In the genomic region with DNA sequence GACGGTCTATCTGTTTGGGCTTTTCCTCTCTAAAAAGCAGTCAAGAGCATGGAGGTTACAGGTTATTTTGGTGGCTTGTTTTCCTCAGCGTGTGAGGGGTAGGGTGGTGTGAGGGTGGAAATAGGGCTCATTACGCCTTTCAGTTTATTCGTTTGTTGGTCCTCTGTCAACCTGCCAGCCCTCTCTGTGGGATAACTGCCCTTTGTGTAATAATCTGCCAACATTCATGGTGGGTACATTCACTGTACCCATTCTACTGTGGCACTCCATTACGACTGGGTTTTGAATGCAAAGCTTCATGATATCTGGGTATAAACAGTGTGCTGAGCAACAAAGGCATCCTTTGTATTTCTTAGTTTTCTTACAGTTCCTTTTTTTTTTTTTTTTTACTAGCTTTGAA, we compare ENCODE assay signal across 19 cellular contexts.
DNase-seq lines count a peak whose midpoint lies in the region; ATAC-seq and TF ChIP-seq lines count a peak whose summit lies in the region.
"Had no signal": no experiment of that assay in that cellular context is flagged by ENCODE, and none has a peak within 500 bp of the region (broad histone marks: within the 10 kb centered on the region; RNA-seq: fewer than 3 reads in every experiment).

No MANE protein-coding gene starts in this region.

- no peaks in the 10 kb centered on the region for H3K9me3 Mint-ChIP-seq in chondrocyte (ENCODE audit: low read depth)

- no peak overlapping the region for H3K4me3 Mint-ChIP-seq in chondrocyte (ENCODE audit: unreplicated experiment)
- H3K4me3 Mint-ChIP-seq: activated CD4-positive, alpha-beta T cell treated with anti-CD3 and anti-CD28 coated beads for 36 hours had no signal

- no peak overlapping the region for H3K27ac Mint-ChIP-seq in chondrocyte (ENCODE audit: unreplicated experiment)
- H3K27ac Mint-ChIP-seq: activated CD4-positive, alpha-beta T cell treated with anti-CD3 and anti-CD28 coated beads for 36 hours had no signal

- no peaks in the 10 kb centered on the region for H3K36me3 Mint-ChIP-seq in chondrocyte (ENCODE audit: low read depth)

- no peak for TF ChIP-seq CTCF in chondrocyte (IDR thresholded peaks at IDR 0.05)

- no peaks in the 10 kb centered on the region for H3K4me1 Mint-ChIP-seq in chondrocyte (ENCODE audit: low read depth)
- H3K4me1 Mint-ChIP-seq: activated CD4-positive, alpha-beta T cell treated with anti-CD3 and anti-CD28 coated beads for 36 hours had no signal

- no peak for ATAC-seq in esophagus mucosa
- ATAC-seq: activated CD4-positive, alpha-beta T cell treated with anti-CD3 and anti-CD28 coated beads for 36 hours; right cardiac atrium had no signal

- no peaks in the 10 kb centered on the region for H3K27me3 Mint-ChIP-seq in chondrocyte (ENCODE audit: low read depth)
- H3K27me3 Mint-ChIP-seq: activated CD4-positive, alpha-beta T cell treated with anti-CD3 and anti-CD28 coated beads for 36 hours had no signal

- peak; percentile 43 for DNase-seq in COLO829 (ENCODE audit: low spot score)
- peak; percentile 56 for DNase-seq in NCI-H2081 treated with DMSO at 0.1 percent for 48 hours (lab: John Stamatoyannopoulos, UW)
- peak; percentile 60 for DNase-seq in cerebellar cortex (ENCODE audit: low spot score)
- DNase-seq in medulla oblongata (ENCODE audit: extremely low spot score), result peak; percentile 46
- no peak for DNase-seq in T1000 (lab: John Stamatoyannopoulos, UW)
- DNase-seq in activated CD4-positive, CD25-positive, alpha-beta regulatory T cell treated with anti-CD3 and anti-CD28 coated beads, Interleukin-2, amount 50 U/mL, for 72 hours, result no peak
- no peak for DNase-seq in chondrocyte (ENCODE audit: low spot score)
- DNase-seq: activated CD4-positive, alpha-beta T cell treated with anti-CD3 and anti-CD28 coated beads for 36 hours; activated CD8-positive, alpha-beta memory T cell treated with anti-CD3 and anti-CD28 coated beads, Interleukin-2, amount 50 U/mL, for 48 hours; activated gamma-delta T cell treated with Interleukin-2 at 50 U/mL for 16 hours; dermis blood vessel endothelial cell; Kasumi-1; NCI-H1417 treated with DMSO at 0.1 percent for 48 hours; OCI-M1; right cardiac atrium; stomach; T-helper 9 cell; uterus had no signal

Comparison
In these comparisons a context has a peak if more than half of its experiments do, and no peak if none do; other contexts are left out.
1. DNase-seq: peak in COLO829 (single experiment), NCI-H2081 treated with DMSO at 0.1 percent for 48 hours (single experiment), cerebellar cortex (single experiment) and medulla oblongata (single experiment); none in T1000 (single experiment), activated CD4-positive, CD25-positive, alpha-beta regulatory T cell treated with anti-CD3 and anti-CD28 coated beads, Interleukin-2, amount 50 U/mL, for 72 hours (single experiment) and chondrocyte (single experiment).